In genomic region chr3:45035441-45036301, GRCh38 we compare ENCODE assay signal across 8 cellular contexts. TPM values are rescaled to one million over a fixed set of nuclear protein-coding genes. Genes with fewer than 3 reads are reported as not detected.
DNase-seq lines count a peak whose midpoint lies in the region; ATAC-seq lines count a peak whose summit lies in the region.

No MANE protein-coding gene starts in this region.

- H3K9me3 Mint-ChIP-seq in stimulated activated naive CD8-positive, alpha-beta T cell treated with anti-CD3 and anti-CD28 coated beads, Interleukin-15, amount 100 ng/mL, for 72 hours, result no peaks in the 10 kb centered on the region

- no peak overlapping the region for H3K27ac Mint-ChIP-seq in stimulated activated naive CD8-positive, alpha-beta T cell treated with anti-CD3 and anti-CD28 coated beads, Interleukin-15, amount 100 ng/mL, for 72 hours

- H3K4me1 Mint-ChIP-seq in stimulated activated naive CD8-positive, alpha-beta T cell treated with anti-CD3 and anti-CD28 coated beads, Interleukin-15, amount 100 ng/mL, for 72 hours, result peaks cover 34% of the 10 kb centered on the region

- peak overlapping the region; percentile 65 to 80 for H3K4me3 Mint-ChIP-seq in stimulated activated naive CD8-positive, alpha-beta T cell treated with anti-CD3 and anti-CD28 coated beads, Interleukin-15, amount 100 ng/mL, for 72 hours

- DNase-seq in NOMO-1 treated with DMSO at 0.1 percent for 48 hours (lab: John Stamatoyannopoulos, UW; ENCODE audit: unreplicated experiment), result peak; percentile 8
- no peak for DNase-seq in NOMO-1 treated with dmso at 0.1 percent for 144 hours (lab: John Stamatoyannopoulos, UW; ENCODE audit: unreplicated experiment)
- DNase-seq in cerebellum (ENCODE audit: low spot score), result peak; percentile 54
- DNase-seq in left kidney (ENCODE audit: low read depth, low spot score), result peak; percentile 70
- peak in 1 of 2 donors; percentile 23 for DNase-seq in stimulated activated naive CD8-positive, alpha-beta T cell treated with anti-CD3 and anti-CD28 coated beads, Interleukin-15, amount 100 ng/mL, for 72 hours
- no peak for DNase-seq in foreskin melanocyte
- no peak for DNase-seq in AML-193 (lab: John Stamatoyannopoulos, UW)

- ATAC-seq in stimulated activated naive CD8-positive, alpha-beta T cell treated with anti-CD3 and anti-CD28 coated beads, Interleukin-15, amount 100 ng/mL, for 72 hours, result no peak
- ATAC-seq in esophagus mucosa, result no peak

- peaks cover 66% of the 10 kb centered on the region for H3K27me3 Mint-ChIP-seq in stimulated activated naive CD8-positive, alpha-beta T cell treated with anti-CD3 and anti-CD28 coated beads, Interleukin-15, amount 100 ng/mL, for 72 hours

RNA-seq across cellular contexts. Expression of gene CLEC3B, which starts 9.6 kb away (rescaled TPM):
- total RNA-seq in cerebellum, result 17.1 TPM
- total RNA-seq in esophagus mucosa, result 3.1 TPM

RNA-seq across cellular contexts. Expression of gene EXOSC7, which starts 59.6 kb away (rescaled TPM):
- total RNA-seq in cerebellum, result 25.5 TPM
- 32.5 TPM for total RNA-seq in esophagus mucosa

RNA-seq across cellular contexts. Expression of gene ZDHHC3, which starts 59.7 kb away (rescaled TPM):
- total RNA-seq in cerebellum (45.0 TPM), esophagus mucosa (72.3 TPM)

Comparison
In these comparisons a context has a peak if more than half of its experiments do, and no peak if none do; other contexts are left out.
1. DNase-seq: peak in NOMO-1 treated with DMSO at 0.1 percent for 48 hours (single experiment), cerebellum (single experiment) and left kidney (single experiment); none in NOMO-1 treated with dmso at 0.1 percent for 144 hours (single experiment), foreskin melanocyte (single experiment) and AML-193 (0 of 2).